In genomic region chr1:43352351-43352705, GRCh38 we compare ENCODE assay signal across 19 cellular contexts. TPM values are rescaled to one million over a fixed set of nuclear protein-coding genes. Genes with fewer than 3 reads are reported as not detected.
"Had no signal": no experiment of that assay in that cellular context is flagged by ENCODE, and none has a peak within 500 bp of the region (broad histone marks: within the 10 kb centered on the region; RNA-seq: fewer than 3 reads in every experiment).

No MANE protein-coding gene starts in this region.

- H3K27me3 ChIP-seq: transverse colon had no signal

- H2AFZ ChIP-seq: parathyroid adenoma had no signal

- H3K4me3 ChIP-seq: lower lobe of right lung, transverse colon had no signal

- H3K9me3 Mint-ChIP-seq: activated T-cell treated with anti-CD3 and anti-CD28 coated beads, Interleukin-2, amount 50 U/mL, for 4 hours; brain; endodermal cell; nephron progenitor cell had no signal

- H3K9me3 ChIP-seq: lower lobe of right lung, transverse colon had no signal

- H3K27ac ChIP-seq: lower lobe of right lung, parathyroid adenoma, transverse colon had no signal

- H3K79me2 ChIP-seq: parathyroid adenoma had no signal

- H3K4me1 ChIP-seq: parathyroid adenoma had no signal

- ATAC-seq: activated CD8-positive, alpha-beta memory T cell treated with anti-CD3 and anti-CD28 coated beads, Interleukin-2, amount 10 ng/mL, durations not matched to agents 7 days and 5 days; activated T-cell treated with anti-CD3 and anti-CD28 coated beads, Interleukin-2, amount 50 U/mL, for 4 hours; lower lobe of right lung had no signal

- H3K27me3 Mint-ChIP-seq: activated CD8-positive, alpha-beta memory T cell treated with anti-CD3 and anti-CD28 coated beads, Interleukin-2, amount 10 ng/mL, durations not matched to agents 7 days and 5 days; activated naive CD8-positive, alpha-beta T cell had no signal

- DNase-seq: activated CD4-positive, alpha-beta T cell treated with anti-CD3 and anti-CD28 coated beads, Interleukin-2, amount 50 U/mL, for 1 hour; activated CD4-positive, CD25-positive, alpha-beta regulatory T cell; activated CD8-positive, alpha-beta memory T cell treated with anti-CD3 and anti-CD28 coated beads, Interleukin-2, amount 10 ng/mL, durations not matched to agents 7 days and 5 days; activated gamma-delta T cell; activated T-cell treated with anti-CD3 and anti-CD28 coated beads, Interleukin-2, amount 50 U/mL, for 4 hours; amygdala; dermis blood vessel endothelial cell; endodermal cell; lower lobe of right lung; nephron progenitor cell; retina; stimulated activated CD4-positive, alpha-beta T cell treated with anti-CD3 and anti-CD28 coated beads, Interleukin-4, amount 100 ng/mL, for 4 hours; T-helper 1 cell; transverse colon had no signal

- H3K36me3 ChIP-seq: lower lobe of right lung, transverse colon had no signal

- H3K27ac Mint-ChIP-seq: activated naive CD8-positive, alpha-beta T cell; endodermal cell; nephron progenitor cell had no signal

- H3K36me3 Mint-ChIP-seq: brain had no signal

- H3K4me3 Mint-ChIP-seq: activated CD8-positive, alpha-beta memory T cell treated with anti-CD3 and anti-CD28 coated beads, Interleukin-2, amount 10 ng/mL, durations not matched to agents 7 days and 5 days; activated naive CD8-positive, alpha-beta T cell; activated T-cell treated with anti-CD3 and anti-CD28 coated beads, Interleukin-2, amount 50 U/mL, for 4 hours; brain; endodermal cell; nephron progenitor cell had no signal

RNA-seq across cellular contexts. Expression of gene MPL, which starts 14.7 kb away (rescaled TPM):
- total RNA-seq: activated CD8-positive, alpha-beta memory T cell treated with anti-CD3 and anti-CD28 coated beads, Interleukin-2, amount 10 ng/mL, durations not matched to agents 7 days and 5 days; activated T-cell treated with anti-CD3 and anti-CD28 coated beads, Interleukin-2, amount 50 U/mL, for 4 hours; dermis blood vessel endothelial cell; glomerular endothelial cell; mucosa of gallbladder had no signal
